In genomic region chr7:134414109-134414508, GRCh38 we compare ENCODE assay signal across 26 cellular contexts.
"Had no signal": no experiment of that assay in that cellular context is flagged by ENCODE, and none has a peak within 500 bp of the region (broad histone marks: within the 10 kb centered on the region; RNA-seq: fewer than 3 reads in every experiment).

No MANE protein-coding gene starts in this region.

- H2AFZ ChIP-seq: hepatocyte had no signal

- H3K27ac ChIP-seq: foreskin keratinocyte, hepatocyte, left ventricle myocardium inferior, lower lobe of right lung, psoas muscle, right lobe of liver, spleen, testis, tibial nerve, upper lobe of right lung, vagina had no signal

- H3K4me1 Mint-ChIP-seq: memory B cell; naive thymus-derived CD4-positive, alpha-beta T cell; nephron progenitor cell; stimulated activated memory B cell treated with anti-CD40 and anti-IgM and Interleukin-4, amounts not matched to agents 10 μg/mL and 1 μg/mL and 100 μg/mL, for 72 hours had no signal

- H3K9me3 Mint-ChIP-seq: memory B cell; naive thymus-derived CD4-positive, alpha-beta T cell; stimulated activated memory B cell treated with anti-CD40 and anti-IgM and Interleukin-4, amounts not matched to agents 10 μg/mL and 1 μg/mL and 100 μg/mL, for 72 hours; stimulated activated naive CD8-positive, alpha-beta T cell treated with anti-CD3 and anti-CD28 coated beads, Interleukin-15, Interleukin-2, amounts not matched to agents 100 ng/mL and 50 ng/mL, for 24 hours had no signal

- H3K4me3 Mint-ChIP-seq: memory B cell; naive thymus-derived CD4-positive, alpha-beta T cell; nephron progenitor cell; stimulated activated memory B cell treated with anti-CD40 and anti-IgM and Interleukin-4, amounts not matched to agents 10 μg/mL and 1 μg/mL and 100 μg/mL, for 72 hours; stimulated activated naive CD8-positive, alpha-beta T cell treated with anti-CD3 and anti-CD28 coated beads, Interleukin-15, Interleukin-2, amounts not matched to agents 100 ng/mL and 50 ng/mL, for 24 hours had no signal

- H3K36me3 Mint-ChIP-seq: memory B cell; naive thymus-derived CD4-positive, alpha-beta T cell; stimulated activated memory B cell treated with anti-CD40 and anti-IgM and Interleukin-4, amounts not matched to agents 10 μg/mL and 1 μg/mL and 100 μg/mL, for 72 hours had no signal

- H3K9me3 ChIP-seq: left ventricle myocardium inferior, lower lobe of right lung, psoas muscle, right lobe of liver, spleen, testis, tibial nerve, upper lobe of right lung, vagina had no signal

- H3K36me3 ChIP-seq: left ventricle myocardium inferior, lower lobe of right lung, right lobe of liver, spleen, tibial nerve, upper lobe of right lung, vagina had no signal

- H3K79me2 ChIP-seq: hepatocyte had no signal

- H3K4me3 ChIP-seq: hepatocyte, left ventricle myocardium inferior, lower lobe of right lung, psoas muscle, right lobe of liver, spleen, testis, tibial nerve, upper lobe of right lung, vagina had no signal

- H3K4me1 ChIP-seq: foreskin keratinocyte, left ventricle myocardium inferior, lower lobe of right lung, psoas muscle, spleen, testis, tibial nerve, upper lobe of right lung, vagina had no signal

- ATAC-seq: foreskin keratinocyte; left cardiac atrium; lower lobe of right lung; naive thymus-derived CD4-positive, alpha-beta T cell; psoas muscle; stimulated activated memory B cell treated with anti-CD40 and anti-IgM and Interleukin-4, amounts not matched to agents 10 μg/mL and 1 μg/mL and 100 μg/mL, for 72 hours; upper lobe of right lung had no signal

- DNase-seq: dermis blood vessel endothelial cell; erythroblast; foreskin keratinocyte; head of caudate nucleus; kidney; left cardiac atrium; left ventricle myocardium inferior; lower lobe of right lung; midbrain; naive thymus-derived CD4-positive, alpha-beta T cell; nephron progenitor cell; psoas muscle; retina; right lobe of liver; spleen; stimulated activated CD4-positive, alpha-beta T cell treated with anti-CD3 and anti-CD28 coated beads, Interleukin-15, amount 100 ng/mL, for 24 hours; stimulated activated CD4-positive, alpha-beta T cell treated with anti-CD3 and anti-CD28 coated beads, Interleukin-1b, Interleukin-23, amount 100 ng/mL, for 48 hours; stimulated activated CD4-positive, alpha-beta T cell treated with anti-CD3 and anti-CD28 coated beads, Interleukin-4, amount 100 ng/mL, for 24 hours; testis; upper lobe of right lung had no signal

- H3K27me3 ChIP-seq: foreskin keratinocyte, hepatocyte, right lobe of liver, spleen, testis, tibial nerve, upper lobe of right lung, vagina had no signal

- H3K27ac Mint-ChIP-seq: memory B cell; naive thymus-derived CD4-positive, alpha-beta T cell; nephron progenitor cell; stimulated activated memory B cell treated with anti-CD40 and anti-IgM and Interleukin-4, amounts not matched to agents 10 μg/mL and 1 μg/mL and 100 μg/mL, for 72 hours; stimulated activated naive CD8-positive, alpha-beta T cell treated with anti-CD3 and anti-CD28 coated beads, Interleukin-15, Interleukin-2, amounts not matched to agents 100 ng/mL and 50 ng/mL, for 24 hours had no signal

- H3K4me2 ChIP-seq: hepatocyte had no signal
